Comparison of ENCODE assay signal across 11 cellular contexts in the genomic region with DNA sequence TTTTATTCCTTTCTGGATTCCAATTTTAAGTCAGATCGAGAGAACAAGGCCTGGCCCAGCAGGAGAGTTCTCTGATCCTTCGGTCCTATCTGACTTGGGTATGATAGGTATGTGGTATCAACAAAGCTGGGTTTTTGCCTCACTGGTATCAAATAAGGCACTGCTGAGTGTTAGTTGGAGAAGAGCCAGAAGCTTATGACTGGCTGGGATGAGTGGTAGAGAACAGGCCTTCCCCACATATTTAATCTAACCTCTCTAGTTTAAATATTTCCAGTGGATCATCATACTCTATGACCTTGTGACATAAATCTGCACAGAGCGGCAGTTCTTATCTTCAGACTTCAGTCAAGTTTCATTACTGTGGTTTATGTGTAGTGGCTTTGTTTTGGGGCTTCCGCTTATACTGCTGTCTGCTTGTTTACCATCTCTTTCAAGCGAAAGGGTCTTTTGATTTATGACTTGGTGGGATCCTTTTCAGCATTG.
DNase-seq lines count a peak whose midpoint lies in the region; ATAC-seq, FAIRE-seq and TF ChIP-seq lines count a peak whose summit lies in the region.
"Had no signal": no experiment of that assay in that cellular context is flagged by ENCODE, and none has a peak within 500 bp of the region (broad histone marks: within the 10 kb centered on the region; RNA-seq: fewer than 3 reads in every experiment).

No MANE protein-coding gene starts in this region.

- no peak overlapping the region for H3K56ac ChIP-seq in mesendoderm (ENCODE audit: low read length)

- no peak overlapping the region for H3K9ac ChIP-seq in fibroblast of lung (ENCODE audit: insufficient read depth, low read length)
- H3K9ac ChIP-seq in mesendoderm (ENCODE audit: low read length) = no peak overlapping the region
- H3K9ac ChIP-seq: KMS-11 had no signal

- no peak for FAIRE-seq in D721Med (lab: Jason Lieb, UNC)

- peaks cover 3% of the 10 kb centered on the region for H3K4me1 ChIP-seq in fibroblast of lung (ENCODE audit: control insufficient read depth, extremely low read depth, insufficient read depth, low read length)
- H3K4me1 ChIP-seq in mesendoderm (ENCODE audit: control insufficient read depth, low read depth, low read length) = peaks cover 19% of the 10 kb centered on the region

- H3K27ac ChIP-seq in fibroblast of lung (ENCODE audit: insufficient read depth, low read length) = no peak overlapping the region
- H3K27ac ChIP-seq in mesendoderm (ENCODE audit: low read depth, low read length) = no peak overlapping the region
- H3K27ac ChIP-seq: KMS-11 had no signal

- TF ChIP-seq CTCF in fibroblast of lung (conservative IDR thresholded peaks at IDR 0.05 in 1 of 2, IDR thresholded peaks at IDR 0.05 in 1 of 2; ENCODE audit: low read depth in 1 of 2, low read length in 2 of 2) (no peak), GM20000 (IDR thresholded peaks at IDR 0.05; ENCODE audit: extremely low read depth, missing control alignments) (no peak), D721Med (IDR thresholded peaks at IDR 0.05; ENCODE audit: insufficient read depth, missing control alignments) (no peak)

- H2BK120ac ChIP-seq in mesendoderm (ENCODE audit: low read depth, low read length) = no peak overlapping the region

- H3K36me3 ChIP-seq in fibroblast of lung (ENCODE audit: control insufficient read depth, insufficient read depth, low read length) = no peaks in the 10 kb centered on the region
- no peaks in the 10 kb centered on the region for H3K36me3 ChIP-seq in mesendoderm (ENCODE audit: control insufficient read depth, insufficient read depth, low read length)

- ATAC-seq in HG03442 (IDR thresholded peaks at IDR 0.05; ENCODE audit: unreplicated experiment) = no peak

- H2AK5ac ChIP-seq in mesendoderm (ENCODE audit: low read length) = no peak overlapping the region

- no peaks in the 10 kb centered on the region for H4K20me1 ChIP-seq in fibroblast of lung (ENCODE audit: control insufficient read depth, extremely low read depth, insufficient read depth, low read length)

- no peak overlapping the region for H2BK15ac ChIP-seq in mesendoderm (replicated peaks; ENCODE audit: low read depth)

- no peak overlapping the region for H3K4me3 ChIP-seq in fibroblast of lung (replicated peaks in 1 of 4; ENCODE audit: control extremely low read depth in 1 of 4, insufficient read depth in 1 of 4, low read depth in 3 of 4, low read length in 4 of 4)
- no peak overlapping the region for H3K4me3 ChIP-seq in mesendoderm (ENCODE audit: low read length)

- no peak overlapping the region for H3K23ac ChIP-seq in mesendoderm (ENCODE audit: low read length)

- peak overlapping the region; percentile 1 for H3K4me2 ChIP-seq in fibroblast of lung (ENCODE audit: extremely low read depth, insufficient read depth, low read length)
- no peak overlapping the region for H3K4me2 ChIP-seq in mesendoderm (ENCODE audit: low read length)
- H3K4me2 ChIP-seq: KMS-11 had no signal

- no peak overlapping the region for H2AFZ ChIP-seq in fibroblast of lung (ENCODE audit: low read length)

- no peak overlapping the region for H4K8ac ChIP-seq in mesendoderm (ENCODE audit: low read depth, low read length)

- no peak overlapping the region for H3K4ac ChIP-seq in mesendoderm (ENCODE audit: low read depth, low read length)

- H4K5ac ChIP-seq in mesendoderm (ENCODE audit: low read length) = no peak overlapping the region

- WGBS in mesendoderm (ENCODE audit: extremely low coverage, insufficient coverage, low lambda C conversion rate) = no CpG with 5 or more reads among the region's 5 CpGs

- H3K18ac ChIP-seq in mesendoderm (ENCODE audit: low read length) = peak overlapping the region; percentile 75

- in situ Hi-C loops in Caki2 (cut with HindIII; ENCODE audit: low pct_unique_long_range_greater_than_20kb, low sequenced_read_pairs) = no loop called here

- H2BK5ac ChIP-seq in mesendoderm (ENCODE audit: low read length) = no peak overlapping the region

- H3K79me2 ChIP-seq in fibroblast of lung (ENCODE audit: control insufficient read depth, insufficient read depth, low read length) = peaks cover 5% of the 10 kb centered on the region
- H3K79me2 ChIP-seq in mesendoderm (ENCODE audit: control insufficient read depth, insufficient read depth, low read length) = peaks cover 73% of the 10 kb centered on the region

- no peaks in the 10 kb centered on the region for H3K27me3 ChIP-seq in fibroblast of lung (ENCODE audit: control insufficient read depth, insufficient read depth, low read length)
- no peaks in the 10 kb centered on the region for H3K27me3 ChIP-seq in mesendoderm (ENCODE audit: insufficient read depth, low read length, poor library complexity)

- DNase-seq in Caki2 (ENCODE audit: low read depth) (peak; percentile 58), M059J (ENCODE audit: low read depth) (peak; percentile 77), fibroblast of lung (ENCODE audit: low read depth in 2 of 2) (peak; percentile 48 to 85), mesendoderm (peak; percentile 96), GM20000 (ENCODE audit: low spot score) (no peak), D721Med (ENCODE audit: insufficient read length, low spot score) (no peak), Kasumi-1 (lab: John Stamatoyannopoulos, UW) (no peak)
- DNase-seq: CD4-positive, CD25-positive, alpha-beta regulatory T cell; stimulated activated CD4-positive, alpha-beta T cell treated with anti-CD3 and anti-CD28 coated beads, Interleukin-1b, Interleukin-23, amount 100 ng/mL, for 48 hours had no signal

- peaks cover 12% of the 10 kb centered on the region for H3K79me1 ChIP-seq in mesendoderm (ENCODE audit: low read length)

- no peaks in the 10 kb centered on the region for H3K9me3 ChIP-seq in fibroblast of lung (ENCODE audit: control insufficient read depth, insufficient read depth, low read depth, low read length)

Comparison
In these comparisons a context has a peak if more than half of its experiments do, and no peak if none do; other contexts are left out.
1. DNase-seq: peak in Caki2 (single experiment), M059J (single experiment), fibroblast of lung (2 of 2) and mesendoderm (single experiment); none in GM20000 (single experiment), D721Med (single experiment) and Kasumi-1 (0 of 2).